In the genomic region with DNA sequence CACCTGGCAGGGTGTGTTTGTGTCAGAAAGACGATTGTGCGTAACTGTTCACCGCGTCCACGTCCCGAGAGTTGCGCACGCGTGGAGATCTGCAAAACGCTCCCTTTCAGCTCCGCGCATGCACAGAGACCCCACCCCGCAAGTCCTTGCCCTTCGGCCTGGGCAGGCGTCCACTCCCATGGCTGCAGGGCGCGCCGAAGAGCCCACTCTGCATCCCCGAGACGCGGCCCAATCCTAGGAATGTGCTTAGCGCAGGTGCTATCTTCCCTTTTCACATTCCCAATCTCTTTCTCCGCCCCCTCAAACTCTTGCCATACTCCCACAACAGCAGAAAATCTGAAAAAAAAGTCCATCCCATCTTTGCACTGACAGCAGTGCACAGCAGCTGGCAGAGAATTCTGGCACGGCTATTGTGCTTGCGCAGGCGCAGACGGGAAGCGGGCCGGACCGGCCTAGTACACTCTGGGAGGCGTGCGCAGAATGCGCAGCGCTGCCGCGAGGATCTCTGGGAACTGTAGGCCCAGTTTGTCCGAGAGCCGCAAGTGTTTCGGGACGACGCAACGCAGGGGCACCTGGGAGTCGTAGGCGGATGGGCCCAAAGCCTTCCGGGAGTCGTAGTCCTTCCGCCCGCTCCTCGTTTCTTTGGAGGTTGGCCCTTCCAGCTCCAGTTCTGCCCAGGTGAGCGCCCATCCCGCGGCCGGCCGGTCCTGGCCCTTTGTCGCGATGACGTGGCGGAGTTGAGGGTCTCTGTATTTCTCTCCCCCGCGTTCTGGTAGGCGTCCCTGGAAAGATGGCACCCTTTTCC, we compare ENCODE assay signal across 1 cellular context.
A peak's percentile ranks its signal among the peaks of the same experiment; 100 is the strongest.
TF ChIP-seq lines count a peak whose summit lies in the region.

No MANE protein-coding gene starts in this region.

TF ChIP-seq in K562, 482 proteins besides CTCF, POLR2A, EP300 and RAD21 (continued from another document and continues in another):
- TF ChIP-seq, protein P1, sequence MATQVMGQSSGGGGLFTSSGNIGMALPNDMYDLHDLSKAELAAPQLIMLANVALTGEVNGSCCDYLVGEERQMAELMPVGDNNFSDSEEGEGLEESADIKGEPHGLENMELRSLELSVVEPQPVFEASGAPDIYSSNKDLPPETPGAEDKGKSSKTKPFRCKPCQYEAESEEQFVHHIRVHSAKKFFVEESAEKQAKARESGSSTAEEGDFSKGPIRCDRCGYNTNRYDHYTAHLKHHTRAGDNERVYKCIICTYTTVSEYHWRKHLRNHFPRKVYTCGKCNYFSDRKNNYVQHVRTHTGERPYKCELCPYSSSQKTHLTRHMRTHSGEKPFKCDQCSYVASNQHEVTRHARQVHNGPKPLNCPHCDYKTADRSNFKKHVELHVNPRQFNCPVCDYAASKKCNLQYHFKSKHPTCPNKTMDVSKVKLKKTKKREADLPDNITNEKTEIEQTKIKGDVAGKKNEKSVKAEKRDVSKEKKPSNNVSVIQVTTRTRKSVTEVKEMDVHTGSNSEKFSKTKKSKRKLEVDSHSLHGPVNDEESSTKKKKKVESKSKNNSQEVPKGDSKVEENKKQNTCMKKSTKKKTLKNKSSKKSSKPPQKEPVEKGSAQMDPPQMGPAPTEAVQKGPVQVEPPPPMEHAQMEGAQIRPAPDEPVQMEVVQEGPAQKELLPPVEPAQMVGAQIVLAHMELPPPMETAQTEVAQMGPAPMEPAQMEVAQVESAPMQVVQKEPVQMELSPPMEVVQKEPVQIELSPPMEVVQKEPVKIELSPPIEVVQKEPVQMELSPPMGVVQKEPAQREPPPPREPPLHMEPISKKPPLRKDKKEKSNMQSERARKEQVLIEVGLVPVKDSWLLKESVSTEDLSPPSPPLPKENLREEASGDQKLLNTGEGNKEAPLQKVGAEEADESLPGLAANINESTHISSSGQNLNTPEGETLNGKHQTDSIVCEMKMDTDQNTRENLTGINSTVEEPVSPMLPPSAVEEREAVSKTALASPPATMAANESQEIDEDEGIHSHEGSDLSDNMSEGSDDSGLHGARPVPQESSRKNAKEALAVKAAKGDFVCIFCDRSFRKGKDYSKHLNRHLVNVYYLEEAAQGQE (CRISPR knock-in tag; IDR thresholded peaks at IDR 0.05; ENCODE audit: low read depth), result 0 out of 2 replicates have a peak, but pooled peaks have one; percentile 38
- TF ChIP-seq SMAD3 (CRISPR knock-in tag; conservative IDR thresholded peaks at IDR 0.05) (no peak), ATF7 (IDR thresholded peaks at IDR 0.05) (peak; percentile 79), DACH1 (IDR thresholded peaks at IDR 0.05; ENCODE audit: partially characterized antibody) (no peak), NR2C2 (CRISPR knock-in tag; IDR thresholded peaks at IDR 0.05) (0 out of 2 replicates have a peak, but pooled peaks have one; percentile 66), NR2C2 (tag; IDR thresholded peaks at IDR 0.05) (peak; percentile 77), YBX1 (IDR thresholded peaks at IDR 0.05) (no peak), ZKSCAN8 (CRISPR knock-in tag; IDR thresholded peaks at IDR 0.05) (no peak), ZNF3 (CRISPR knock-in tag; IDR thresholded peaks at IDR 0.05) (no peak), MCM2 (IDR thresholded peaks at IDR 0.05; ENCODE audit: low read depth) (no peak), STAT5B (CRISPR knock-in tag; IDR thresholded peaks at IDR 0.05) (no peak), MCM5 (IDR thresholded peaks at IDR 0.05; ENCODE audit: low read depth) (no peak), FOXJ3 (CRISPR knock-in tag; IDR thresholded peaks at IDR 0.05) (no peak), ZNF561 (CRISPR knock-in tag; conservative IDR thresholded peaks at IDR 0.05) (no peak), CC2D1A (IDR thresholded peaks at IDR 0.05) (no peak), OTX1 (CRISPR knock-in tag; IDR thresholded peaks at IDR 0.05) (0 out of 2 replicates have a peak, but pooled peaks have one; percentile 35), CHD1 (IDR thresholded peaks at IDR 0.05; ENCODE audit: low read length) (no peak), HCFC1 (IDR thresholded peaks at IDR 0.05; ENCODE audit: low read depth, low read length) (peak; percentile 100), BRCA1 (IDR thresholded peaks at IDR 0.05) (no peak), BRCA1 (CRISPR knock-in tag; IDR thresholded peaks at IDR 0.05) (no peak), KDM5B (IDR thresholded peaks at IDR 0.05; ENCODE audit: insufficient replicate concordance, low read depth, low read length) (no peak), ZNF644 (tag; IDR thresholded peaks at IDR 0.05; ENCODE audit: low read depth) (peak; percentile 88), RCOR1 (IDR thresholded peaks at IDR 0.05; ENCODE audit: borderline replicate concordance in 1 of 2, low read depth in 2 of 2, low read length in 2 of 2) (no peak), NONO (IDR thresholded peaks at IDR 0.05; ENCODE audit: low read depth in 2 of 2, low read length in 1 of 2) (no peak), ZBTB8A (IDR thresholded peaks at IDR 0.05; ENCODE audit: partially characterized antibody) (no peak), SNIP1 (IDR thresholded peaks at IDR 0.05; ENCODE audit: low read depth) (no peak), ZNF124 (CRISPR knock-in tag; IDR thresholded peaks at IDR 0.05) (no peak), TAF9B (IDR thresholded peaks at IDR 0.05; ENCODE audit: partially characterized antibody) (no peak), PCBP1 (IDR thresholded peaks at IDR 0.05; ENCODE audit: low read depth, low read length, poor library complexity, severe bottlenecking) (no peak), ZNF707 (CRISPR knock-in tag; conservative IDR thresholded peaks at IDR 0.05) (no peak), HDAC2 (IDR thresholded peaks at IDR 0.05) (no peak), FOXJ2 (tag; IDR thresholded peaks at IDR 0.05) (peak; percentile 83; the same call in 1 of the 2 replicates), ZFP30 (CRISPR knock-in tag; IDR thresholded peaks at IDR 0.05; ENCODE audit: borderline replicate concordance) (no peak), ZNF12 (CRISPR knock-in tag; IDR thresholded peaks at IDR 0.05) (peak; percentile 73; the same call in 1 of the 2 replicates), SMARCA5 (IDR thresholded peaks at IDR 0.05) (no peak), EHMT2 (IDR thresholded peaks at IDR 0.05) (no peak), ZNF445 (CRISPR knock-in tag; IDR thresholded peaks at IDR 0.05; ENCODE audit: low read depth) (no peak), NRF1 (conservative IDR thresholded peaks at IDR 0.05 in 1 of 2, IDR thresholded peaks at IDR 0.05 in 1 of 2) (peak; percentile 98 to 99), KLF10 (CRISPR knock-in tag; IDR thresholded peaks at IDR 0.05) (no peak), GTF2E2 (tag; IDR thresholded peaks at IDR 0.05) (no peak)
- TF ChIP-seq, protein P2, sequence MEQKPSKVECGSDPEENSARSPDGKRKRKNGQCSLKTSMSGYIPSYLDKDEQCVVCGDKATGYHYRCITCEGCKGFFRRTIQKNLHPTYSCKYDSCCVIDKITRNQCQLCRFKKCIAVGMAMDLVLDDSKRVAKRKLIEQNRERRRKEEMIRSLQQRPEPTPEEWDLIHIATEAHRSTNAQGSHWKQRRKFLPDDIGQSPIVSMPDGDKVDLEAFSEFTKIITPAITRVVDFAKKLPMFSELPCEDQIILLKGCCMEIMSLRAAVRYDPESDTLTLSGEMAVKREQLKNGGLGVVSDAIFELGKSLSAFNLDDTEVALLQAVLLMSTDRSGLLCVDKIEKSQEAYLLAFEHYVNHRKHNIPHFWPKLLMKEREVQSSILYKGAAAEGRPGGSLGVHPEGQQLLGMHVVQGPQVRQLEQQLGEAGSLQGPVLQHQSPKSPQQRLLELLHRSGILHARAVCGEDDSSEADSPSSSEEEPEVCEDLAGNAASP (IDR thresholded peaks at IDR 0.05), result no peak
- TF ChIP-seq, protein P3, sequence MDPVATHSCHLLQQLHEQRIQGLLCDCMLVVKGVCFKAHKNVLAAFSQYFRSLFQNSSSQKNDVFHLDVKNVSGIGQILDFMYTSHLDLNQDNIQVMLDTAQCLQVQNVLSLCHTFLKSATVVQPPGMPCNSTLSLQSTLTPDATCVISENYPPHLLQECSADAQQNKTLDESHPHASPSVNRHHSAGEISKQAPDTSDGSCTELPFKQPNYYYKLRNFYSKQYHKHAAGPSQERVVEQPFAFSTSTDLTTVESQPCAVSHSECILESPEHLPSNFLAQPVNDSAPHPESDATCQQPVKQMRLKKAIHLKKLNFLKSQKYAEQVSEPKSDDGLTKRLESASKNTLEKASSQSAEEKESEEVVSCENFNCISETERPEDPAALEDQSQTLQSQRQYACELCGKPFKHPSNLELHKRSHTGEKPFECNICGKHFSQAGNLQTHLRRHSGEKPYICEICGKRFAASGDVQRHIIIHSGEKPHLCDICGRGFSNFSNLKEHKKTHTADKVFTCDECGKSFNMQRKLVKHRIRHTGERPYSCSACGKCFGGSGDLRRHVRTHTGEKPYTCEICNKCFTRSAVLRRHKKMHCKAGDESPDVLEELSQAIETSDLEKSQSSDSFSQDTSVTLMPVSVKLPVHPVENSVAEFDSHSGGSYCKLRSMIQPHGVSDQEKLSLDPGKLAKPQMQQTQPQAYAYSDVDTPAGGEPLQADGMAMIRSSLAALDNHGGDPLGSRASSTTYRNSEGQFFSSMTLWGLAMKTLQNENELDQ (CRISPR knock-in tag; IDR thresholded peaks at IDR 0.05; ENCODE audit: borderline replicate concordance), result no peak
- TF ChIP-seq, protein P4, sequence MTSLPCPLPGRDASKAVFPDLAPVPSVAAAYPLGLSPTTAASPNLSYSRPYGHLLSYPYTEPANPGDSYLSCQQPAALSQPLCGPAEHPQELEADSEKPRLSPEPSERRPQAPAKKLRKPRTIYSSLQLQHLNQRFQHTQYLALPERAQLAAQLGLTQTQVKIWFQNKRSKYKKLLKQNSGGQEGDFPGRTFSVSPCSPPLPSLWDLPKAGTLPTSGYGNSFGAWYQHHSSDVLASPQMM (CRISPR knock-in tag; IDR thresholded peaks at IDR 0.05), result no peak
- TF ChIP-seq, protein P5, sequence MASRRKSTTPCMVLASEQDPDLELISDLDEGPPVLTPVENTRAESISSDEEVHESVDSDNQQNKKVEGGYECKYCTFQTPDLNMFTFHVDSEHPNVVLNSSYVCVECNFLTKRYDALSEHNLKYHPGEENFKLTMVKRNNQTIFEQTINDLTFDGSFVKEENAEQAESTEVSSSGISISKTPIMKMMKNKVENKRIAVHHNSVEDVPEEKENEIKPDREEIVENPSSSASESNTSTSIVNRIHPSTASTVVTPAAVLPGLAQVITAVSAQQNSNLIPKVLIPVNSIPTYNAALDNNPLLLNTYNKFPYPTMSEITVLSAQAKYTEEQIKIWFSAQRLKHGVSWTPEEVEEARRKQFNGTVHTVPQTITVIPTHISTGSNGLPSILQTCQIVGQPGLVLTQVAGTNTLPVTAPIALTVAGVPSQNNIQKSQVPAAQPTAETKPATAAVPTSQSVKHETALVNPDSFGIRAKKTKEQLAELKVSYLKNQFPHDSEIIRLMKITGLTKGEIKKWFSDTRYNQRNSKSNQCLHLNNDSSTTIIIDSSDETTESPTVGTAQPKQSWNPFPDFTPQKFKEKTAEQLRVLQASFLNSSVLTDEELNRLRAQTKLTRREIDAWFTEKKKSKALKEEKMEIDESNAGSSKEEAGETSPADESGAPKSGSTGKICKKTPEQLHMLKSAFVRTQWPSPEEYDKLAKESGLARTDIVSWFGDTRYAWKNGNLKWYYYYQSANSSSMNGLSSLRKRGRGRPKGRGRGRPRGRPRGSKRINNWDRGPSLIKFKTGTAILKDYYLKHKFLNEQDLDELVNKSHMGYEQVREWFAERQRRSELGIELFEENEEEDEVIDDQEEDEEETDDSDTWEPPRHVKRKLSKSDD (conservative IDR thresholded peaks at IDR 0.05; ENCODE audit: low read length), result no peak
- TF ChIP-seq, protein P6, sequence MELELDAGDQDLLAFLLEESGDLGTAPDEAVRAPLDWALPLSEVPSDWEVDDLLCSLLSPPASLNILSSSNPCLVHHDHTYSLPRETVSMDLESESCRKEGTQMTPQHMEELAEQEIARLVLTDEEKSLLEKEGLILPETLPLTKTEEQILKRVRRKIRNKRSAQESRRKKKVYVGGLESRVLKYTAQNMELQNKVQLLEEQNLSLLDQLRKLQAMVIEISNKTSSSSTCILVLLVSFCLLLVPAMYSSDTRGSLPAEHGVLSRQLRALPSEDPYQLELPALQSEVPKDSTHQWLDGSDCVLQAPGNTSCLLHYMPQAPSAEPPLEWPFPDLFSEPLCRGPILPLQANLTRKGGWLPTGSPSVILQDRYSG (tag; conservative IDR thresholded peaks at IDR 0.05; ENCODE audit: low read depth), result 0 out of 2 replicates have a peak, but pooled peaks have one; percentile 24
- TF ChIP-seq, protein P7, sequence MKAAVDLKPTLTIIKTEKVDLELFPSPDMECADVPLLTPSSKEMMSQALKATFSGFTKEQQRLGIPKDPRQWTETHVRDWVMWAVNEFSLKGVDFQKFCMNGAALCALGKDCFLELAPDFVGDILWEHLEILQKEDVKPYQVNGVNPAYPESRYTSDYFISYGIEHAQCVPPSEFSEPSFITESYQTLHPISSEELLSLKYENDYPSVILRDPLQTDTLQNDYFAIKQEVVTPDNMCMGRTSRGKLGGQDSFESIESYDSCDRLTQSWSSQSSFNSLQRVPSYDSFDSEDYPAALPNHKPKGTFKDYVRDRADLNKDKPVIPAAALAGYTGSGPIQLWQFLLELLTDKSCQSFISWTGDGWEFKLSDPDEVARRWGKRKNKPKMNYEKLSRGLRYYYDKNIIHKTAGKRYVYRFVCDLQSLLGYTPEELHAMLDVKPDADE (conservative IDR thresholded peaks at IDR 0.05; ENCODE audit: control insufficient read depth, low read depth, low read length), result peak; percentile 100
- TF ChIP-seq, protein P8, sequence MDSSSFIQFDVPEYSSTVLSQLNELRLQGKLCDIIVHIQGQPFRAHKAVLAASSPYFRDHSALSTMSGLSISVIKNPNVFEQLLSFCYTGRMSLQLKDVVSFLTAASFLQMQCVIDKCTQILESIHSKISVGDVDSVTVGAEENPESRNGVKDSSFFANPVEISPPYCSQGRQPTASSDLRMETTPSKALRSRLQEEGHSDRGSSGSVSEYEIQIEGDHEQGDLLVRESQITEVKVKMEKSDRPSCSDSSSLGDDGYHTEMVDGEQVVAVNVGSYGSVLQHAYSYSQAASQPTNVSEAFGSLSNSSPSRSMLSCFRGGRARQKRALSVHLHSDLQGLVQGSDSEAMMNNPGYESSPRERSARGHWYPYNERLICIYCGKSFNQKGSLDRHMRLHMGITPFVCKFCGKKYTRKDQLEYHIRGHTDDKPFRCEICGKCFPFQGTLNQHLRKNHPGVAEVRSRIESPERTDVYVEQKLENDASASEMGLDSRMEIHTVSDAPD (CRISPR knock-in tag; IDR thresholded peaks at IDR 0.05), result no peak
